Comparison of ENCODE assay signal across 9 cellular contexts in genomic region chr21:44240842-44241241, GRCh38. TPM values are rescaled to one million over a fixed set of nuclear protein-coding genes. Genes with fewer than 3 reads are reported as not detected.
DNase-seq lines count a peak whose midpoint lies in the region; ATAC-seq and TF ChIP-seq lines count a peak whose summit lies in the region.
"Not testable (repeated sequence)": the region's sequence is repeated elsewhere in the genome, so short reads cannot be mapped to it uniquely, and the experiment has no call there.
"Had no signal": no experiment of that assay in that cellular context is flagged by ENCODE, and none has a peak within 500 bp of the region (broad histone marks: within the 10 kb centered on the region; RNA-seq: fewer than 3 reads in every experiment).

Gene ICOSLG, minus strand, starts transcription at chr21:44240943. Its CDS starts 126 bp downstream, at chr21:44240817.

- ATAC-seq in GM18505 (IDR thresholded peaks at IDR 0.05; ENCODE audit: unreplicated experiment) (peak; percentile 38), GM19463 (IDR thresholded peaks at IDR 0.05; ENCODE audit: unreplicated experiment) (peak; percentile 44), HG02678 (IDR thresholded peaks at IDR 0.05; ENCODE audit: unreplicated experiment) (peak; percentile 44), HG03280 (IDR thresholded peaks at IDR 0.05; ENCODE audit: unreplicated experiment) (peak; percentile 36), esophagus mucosa (peak; percentile 73), memory B cell (ENCODE audit: low read depth) (peak; percentile 36), upper lobe of left lung (ENCODE audit: low FRiP score in 2 of 2) (peak; percentile 85 to 92)
- peak; percentile 42 to 44 for ATAC-seq in activated CD4-positive, CD25-positive, alpha-beta regulatory T cell treated with anti-CD3 and anti-CD28 coated beads, Interleukin-2, amount 50 U/mL, for 24 hours

- not testable (repeated sequence) for H3K4me1 Mint-ChIP-seq in memory B cell

- not testable (repeated sequence) for H3K27ac ChIP-seq in upper lobe of left lung

- not testable (repeated sequence) for H3K4me3 ChIP-seq in upper lobe of left lung

- TF ChIP-seq POLR2A in GM18505 (IDR thresholded peaks at IDR 0.05; ENCODE audit: borderline replicate concordance, extremely low read depth, insufficient read depth, insufficient read length); upper lobe of left lung (IDR thresholded peaks at IDR 0.05): not testable (repeated sequence)

- H3K9me3 Mint-ChIP-seq in memory B cell = not testable (repeated sequence)

- H3K27me3 ChIP-seq in upper lobe of left lung = not testable (repeated sequence)

- H3K27me3 Mint-ChIP-seq in memory B cell = not testable (repeated sequence)

- not testable (repeated sequence) for H3K9me3 ChIP-seq in upper lobe of left lung

- H3K27ac Mint-ChIP-seq in memory B cell = not testable (repeated sequence)

- not testable (repeated sequence) for DNase-seq in memory B cell (ENCODE audit: low spot score in 2 of 2); upper lobe of left lung

- not testable (repeated sequence) for H3K36me3 Mint-ChIP-seq in memory B cell

- H3K36me3 ChIP-seq in upper lobe of left lung = not testable (repeated sequence)

- not testable (repeated sequence) for H3K4me3 Mint-ChIP-seq in memory B cell

- WGBS in upper lobe of left lung, 2 donors = no CpG with 5 or more reads among the region's 53 CpGs

- H3K4me1 ChIP-seq in upper lobe of left lung = not testable (repeated sequence)

- TF ChIP-seq EP300 in upper lobe of left lung (IDR thresholded peaks at IDR 0.05) = not testable (repeated sequence)

- not testable (repeated sequence) for TF ChIP-seq CTCF in upper lobe of left lung (IDR thresholded peaks at IDR 0.05)

RNA-seq across cellular contexts. Expression of gene ICOSLG, which starts in this region (rescaled TPM):
- total RNA-seq in esophagus mucosa (2.6 TPM), upper lobe of left lung (10 to 100 TPM in 2 of 6 donors, 1 to 10 TPM in 4; 1.8 to 16.4 (median 9.0) TPM)
- total RNA-seq: ascending aorta had no signal

Comparison
In these comparisons a context has a peak if more than half of its experiments do, and no peak if none do; other contexts are left out.
1. ATAC-seq: peak in every context shown above with its lines; median percentile 88 in upper lobe of left lung; 73 in esophagus mucosa; 44 in GM19463; 44 in HG02678; 43 in activated CD4-positive, CD25-positive, alpha-beta regulatory T cell treated with anti-CD3 and anti-CD28 coated beads, Interleukin-2, amount 50 U/mL, for 24 hours; 38 in GM18505; 36 in HG03280; 36 in memory B cell.